Comparison of ENCODE assay signal across 9 cellular contexts in genomic region chr15:41501191-41501917, GRCh38.
DNase-seq lines count a peak whose midpoint lies in the region.
"Had no signal": no experiment of that assay in that cellular context is flagged by ENCODE, and none has a peak within 500 bp of the region (broad histone marks: within the 10 kb centered on the region; RNA-seq: fewer than 3 reads in every experiment).

No MANE protein-coding gene starts in this region.

- DNase-seq in activated T-cell treated with anti-CD3 and anti-CD28 coated beads for 48 hours (ENCODE audit: low read depth) (peak; percentile 43), activated T-cell treated with anti-CD3 and anti-CD28 coated beads for 4 hours (no peak), DMS153 (lab: John Stamatoyannopoulos, UW) (no peak), NCI-H1092 treated with DMSO at 0.1 percent for 48 hours (lab: John Stamatoyannopoulos, UW) (no peak), SKM-1 (lab: John Stamatoyannopoulos, UW; ENCODE audit: unreplicated experiment) (no peak)
- peak; percentile 49 for DNase-seq in activated naive CD4-positive, alpha-beta T cell treated with Interleukin-2 at 50 U/mL for 16 hours

- no peaks in the 10 kb centered on the region for H3K9me3 ChIP-seq in iPS-20b (ENCODE audit: insufficient read depth, low read depth, low read length)
- H3K9me3 ChIP-seq in stomach smooth muscle (ENCODE audit: control insufficient read depth in 2 of 2, low read length in 2 of 2): no peaks in the 10 kb centered on the region
- H3K9me3 ChIP-seq: pancreas had no signal

- peak overlapping the region; percentile 54 for H3K4me3 ChIP-seq in iPS-20b (ENCODE audit: low read length)
- peak overlapping the region; percentile 52 to 62 for H3K4me3 ChIP-seq in stomach smooth muscle (ENCODE audit: low read length in 2 of 2)
- H3K4me3 ChIP-seq: pancreas had no signal

- no peaks in the 10 kb centered on the region for H3K4me1 ChIP-seq in iPS-20b (ENCODE audit: insufficient read depth, low read length)
- peaks cover 15% of the 10 kb centered on the region for H3K4me1 ChIP-seq in stomach smooth muscle (ENCODE audit: control insufficient read depth, insufficient read depth, low read length)
- H3K4me1 ChIP-seq: pancreas had no signal

- H3K36me3 ChIP-seq in iPS-20b (ENCODE audit: insufficient read depth, low read depth, low read length) (no peaks in the 10 kb centered on the region), stomach smooth muscle (ENCODE audit: control insufficient read depth in 2 of 2, insufficient read depth in 2 of 2, low read length in 2 of 2) (no peaks in the 10 kb centered on the region)
- H3K36me3 ChIP-seq: pancreas had no signal

- H3K27ac ChIP-seq in iPS-20b (ENCODE audit: low read length) (no peak overlapping the region), stomach smooth muscle (ENCODE audit: low read length) (no peak overlapping the region)
- H3K27ac ChIP-seq: pancreas had no signal

- H3K27me3 ChIP-seq in iPS-20b (ENCODE audit: insufficient read depth, low read length) (peaks cover 100% of the 10 kb centered on the region), stomach smooth muscle (ENCODE audit: control insufficient read depth in 1 of 2, insufficient read depth in 2 of 2, low read length in 2 of 2) (peaks cover 33 to 41% of the 10 kb centered on the region in 2 donors)
- H3K27me3 ChIP-seq: pancreas had no signal

- H3K9ac ChIP-seq in iPS-20b (ENCODE audit: low read depth, low read length) (no peak overlapping the region), stomach smooth muscle (ENCODE audit: low read length in 2 of 2) (no peak overlapping the region)

Comparison
In these comparisons a context has a peak if more than half of its experiments do, and no peak if none do; other contexts are left out.
1. DNase-seq: peak in activated T-cell treated with anti-CD3 and anti-CD28 coated beads for 48 hours (single experiment) and activated naive CD4-positive, alpha-beta T cell treated with Interleukin-2 at 50 U/mL for 16 hours (single experiment); none in activated T-cell treated with anti-CD3 and anti-CD28 coated beads for 4 hours (single experiment), DMS153 (single experiment), NCI-H1092 treated with DMSO at 0.1 percent for 48 hours (single experiment) and SKM-1 (single experiment).